Comparison of ENCODE assay signal across 26 cellular contexts in the genomic region with DNA sequence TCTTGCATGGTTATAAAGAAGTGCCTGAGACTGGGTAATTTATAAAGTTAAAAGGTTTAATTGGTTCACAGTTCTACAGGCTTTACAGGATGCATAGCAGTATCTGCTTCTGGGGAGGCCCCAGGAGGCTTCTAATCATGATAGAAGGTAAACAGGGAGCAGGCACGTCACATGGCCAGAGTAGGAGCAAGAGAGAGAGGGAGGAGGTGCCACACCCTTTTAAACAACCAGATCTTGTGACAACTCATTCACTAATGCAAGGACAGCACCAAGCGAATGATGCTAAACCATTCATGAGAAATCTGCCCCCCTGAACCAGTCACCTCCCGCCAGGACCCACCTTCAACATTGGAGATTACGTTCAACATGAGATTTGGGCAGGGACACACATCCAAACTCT.
"Had no signal": no experiment of that assay in that cellular context is flagged by ENCODE, and none has a peak within 500 bp of the region (broad histone marks: within the 10 kb centered on the region; RNA-seq: fewer than 3 reads in every experiment).

No MANE protein-coding gene starts in this region.

- H3K27ac ChIP-seq: coronary artery, gastrocnemius medialis, neural progenitor cell, right lobe of liver, thoracic aorta, tibial nerve, upper lobe of left lung, uterus had no signal

- FAIRE-seq: endometrium, kidney, small intestine had no signal

- DNase-seq: dermis blood vessel endothelial cell; effector memory CD4-positive, alpha-beta T cell; erythroblast; gastrocnemius medialis; head of caudate nucleus; kidney; midbrain; naive thymus-derived CD4-positive, alpha-beta T cell; retina; right lobe of liver; small intestine; stimulated activated CD4-positive, alpha-beta T cell treated with anti-CD3 and anti-CD28 coated beads, Interleukin-15, amount 100 ng/mL, for 24 hours; stimulated activated CD4-positive, alpha-beta T cell treated with anti-CD3 and anti-CD28 coated beads, Interleukin-2, amount 100 ng/mL, for 48 hours; stimulated activated naive B cell treated with anti-CD40 and anti-IgM and Interleukin-4, amounts not matched to agents 10 μg/mL and 1 μg/mL and 100 μg/mL, for 72 hours; upper lobe of left lung; uterus had no signal

- H3K27me3 Mint-ChIP-seq: stimulated activated naive CD8-positive, alpha-beta T cell treated with anti-CD3 and anti-CD28 coated beads, Interleukin-15, Interleukin-2, amounts not matched to agents 100 ng/mL and 50 ng/mL, for 24 hours had no signal

- H3K36me3 ChIP-seq: gastrocnemius medialis, neural progenitor cell, right lobe of liver, thoracic aorta, tibial nerve, upper lobe of left lung, uterus had no signal

- H3K9ac ChIP-seq: neural progenitor cell had no signal

- H3K4me3 ChIP-seq: coronary artery, gastrocnemius medialis, lung, neural progenitor cell, right lobe of liver, thoracic aorta, tibial nerve, upper lobe of left lung, uterus had no signal

- ATAC-seq: gastrocnemius medialis; left lobe of liver; naive thymus-derived CD4-positive, alpha-beta T cell; right lobe of liver; stimulated activated naive B cell treated with anti-CD40 and anti-IgM and Interleukin-4, amounts not matched to agents 10 μg/mL and 1 μg/mL and 100 μg/mL, for 72 hours had no signal

- H3K9me3 ChIP-seq: gastrocnemius medialis, right lobe of liver, thoracic aorta, upper lobe of left lung, uterus had no signal

- H3K4me3 Mint-ChIP-seq: memory B cell; naive thymus-derived CD4-positive, alpha-beta T cell; nephron; neural progenitor cell; stimulated activated naive B cell treated with anti-CD40 and anti-IgM and Interleukin-4, amounts not matched to agents 10 μg/mL and 1 μg/mL and 100 μg/mL, for 72 hours; stimulated activated naive CD8-positive, alpha-beta T cell treated with anti-CD3 and anti-CD28 coated beads, Interleukin-15, Interleukin-2, amounts not matched to agents 100 ng/mL and 50 ng/mL, for 24 hours had no signal

- H3K4me1 Mint-ChIP-seq: memory B cell; naive thymus-derived CD4-positive, alpha-beta T cell; nephron; stimulated activated naive B cell treated with anti-CD40 and anti-IgM and Interleukin-4, amounts not matched to agents 10 μg/mL and 1 μg/mL and 100 μg/mL, for 72 hours had no signal

- H3K9me3 Mint-ChIP-seq: stimulated activated naive CD8-positive, alpha-beta T cell treated with anti-CD3 and anti-CD28 coated beads, Interleukin-15, Interleukin-2, amounts not matched to agents 100 ng/mL and 50 ng/mL, for 24 hours had no signal

- H3K27me3 ChIP-seq: gastrocnemius medialis, right lobe of liver, tibial nerve, upper lobe of left lung, uterus had no signal

- H3K36me3 Mint-ChIP-seq: memory B cell; naive thymus-derived CD4-positive, alpha-beta T cell; neural progenitor cell; stimulated activated naive B cell treated with anti-CD40 and anti-IgM and Interleukin-4, amounts not matched to agents 10 μg/mL and 1 μg/mL and 100 μg/mL, for 72 hours had no signal

- H3K4me1 ChIP-seq: gastrocnemius medialis, neural progenitor cell, right lobe of liver, tibial nerve, upper lobe of left lung, uterus had no signal

- H3K27ac Mint-ChIP-seq: memory B cell; naive thymus-derived CD4-positive, alpha-beta T cell; nephron; neural progenitor cell; stimulated activated naive B cell treated with anti-CD40 and anti-IgM and Interleukin-4, amounts not matched to agents 10 μg/mL and 1 μg/mL and 100 μg/mL, for 72 hours; stimulated activated naive CD8-positive, alpha-beta T cell treated with anti-CD3 and anti-CD28 coated beads, Interleukin-15, Interleukin-2, amounts not matched to agents 100 ng/mL and 50 ng/mL, for 24 hours had no signal
